Comparison of ENCODE assay signal across 6 cellular contexts in the genomic region with DNA sequence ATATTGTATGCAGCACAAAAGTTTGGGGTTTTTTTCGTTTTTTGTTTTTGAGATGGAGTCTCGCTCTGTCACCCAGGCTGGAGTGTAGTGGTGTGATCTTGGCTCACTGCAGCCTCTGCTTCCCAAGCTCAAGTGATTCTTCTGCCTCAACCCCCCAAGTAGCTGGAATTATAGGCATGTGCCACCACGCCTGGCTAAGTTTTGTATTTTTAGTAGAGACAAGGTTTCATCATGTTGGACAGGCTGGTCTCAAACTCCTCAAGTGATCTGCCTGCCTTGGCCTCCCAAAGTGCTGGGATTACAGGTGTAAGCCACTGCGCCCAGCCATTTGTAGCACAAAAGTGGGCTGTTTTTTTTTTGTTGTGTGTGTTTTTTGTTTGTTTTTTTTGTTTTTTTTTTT. TPM values are rescaled to one million over a fixed set of nuclear protein-coding genes. Genes with fewer than 3 reads are reported as not detected.
"Had no signal": no experiment of that assay in that cellular context is flagged by ENCODE, and none has a peak within 500 bp of the region (broad histone marks: within the 10 kb centered on the region; RNA-seq: fewer than 3 reads in every experiment).

No MANE protein-coding gene starts in this region.

RNA-seq across cellular contexts. Expression of a gene that starts 37.1 kb away (rescaled TPM):
- total RNA-seq: GM23248, H1, H4, H7, H9, HFFc6 had no signal
- polyA plus RNA-seq: GM23248, H1 had no signal
